Comparison of ENCODE assay signal across 1 cellular context in the genomic region with DNA sequence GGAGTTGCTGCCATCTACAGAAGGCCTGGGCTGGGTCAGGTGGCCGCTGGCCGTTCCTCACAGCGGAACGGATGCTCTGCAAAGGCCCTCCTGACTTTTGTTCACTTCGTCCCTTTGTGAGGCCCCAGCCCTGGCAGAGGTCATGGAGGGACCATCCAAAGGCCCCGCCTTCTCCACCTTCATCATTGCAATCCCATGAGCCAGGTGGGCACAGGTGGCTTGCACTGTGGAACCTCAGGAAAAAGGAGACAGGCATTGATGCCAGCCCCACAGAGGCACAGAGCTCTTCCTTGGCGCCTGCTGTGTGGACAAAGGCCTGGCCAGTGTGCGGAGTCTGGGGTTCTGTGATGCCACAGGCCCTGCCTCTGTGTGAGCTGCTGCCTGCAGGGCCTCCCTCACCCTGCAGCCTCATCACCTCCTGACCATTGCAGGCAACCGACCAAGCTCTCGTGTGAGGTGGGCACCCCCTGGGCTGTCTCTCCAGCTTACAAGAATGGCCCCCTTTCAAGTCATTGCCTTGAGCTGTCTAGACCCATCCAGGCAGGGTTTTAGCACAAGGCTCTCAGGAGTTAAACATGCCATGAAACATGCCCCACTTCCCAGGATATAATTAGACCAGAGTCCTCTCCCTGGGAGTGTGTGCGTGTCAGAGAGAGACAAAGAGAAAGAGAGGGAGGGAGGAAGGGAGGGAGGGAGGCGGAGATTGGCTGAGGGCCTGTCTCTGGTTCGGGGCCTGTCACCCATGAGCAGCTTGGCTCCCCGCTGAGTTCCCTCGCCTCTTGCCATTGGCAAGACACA.
TF ChIP-seq lines count a peak whose summit lies in the region.

No MANE protein-coding gene starts in this region.

TF ChIP-seq in HepG2, 621 proteins besides CTCF, POLR2A, EP300 and RAD21 (continued from another document and continues in another):
- TF ChIP-seq, protein P1, sequence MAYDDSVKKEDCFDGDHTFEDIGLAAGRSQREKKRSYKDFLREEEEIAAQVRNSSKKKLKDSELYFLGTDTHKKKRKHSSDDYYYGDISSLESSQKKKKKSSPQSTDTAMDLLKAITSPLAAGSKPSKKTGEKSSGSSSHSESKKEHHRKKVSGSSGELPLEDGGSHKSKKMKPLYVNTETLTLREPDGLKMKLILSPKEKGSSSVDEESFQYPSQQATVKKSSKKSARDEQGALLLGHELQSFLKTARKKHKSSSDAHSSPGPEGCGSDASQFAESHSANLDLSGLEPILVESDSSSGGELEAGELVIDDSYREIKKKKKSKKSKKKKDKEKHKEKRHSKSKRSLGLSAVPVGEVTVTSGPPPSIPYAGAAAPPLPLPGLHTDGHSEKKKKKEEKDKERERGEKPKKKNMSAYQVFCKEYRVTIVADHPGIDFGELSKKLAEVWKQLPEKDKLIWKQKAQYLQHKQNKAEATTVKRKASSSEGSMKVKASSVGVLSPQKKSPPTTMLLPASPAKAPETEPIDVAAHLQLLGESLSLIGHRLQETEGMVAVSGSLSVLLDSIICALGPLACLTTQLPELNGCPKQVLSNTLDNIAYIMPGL (CRISPR knock-in tag; IDR thresholded peaks at IDR 0.05; ENCODE audit: borderline replicate concordance in 1 of 2, low read depth in 1 of 2) = peak in 1 of 2 experiments; percentile 12; a peak in 2 of 4 replicates
- no peak for TF ChIP-seq SATB2 (CRISPR knock-in tag; IDR thresholded peaks at IDR 0.05)
- TF ChIP-seq, protein P2, sequence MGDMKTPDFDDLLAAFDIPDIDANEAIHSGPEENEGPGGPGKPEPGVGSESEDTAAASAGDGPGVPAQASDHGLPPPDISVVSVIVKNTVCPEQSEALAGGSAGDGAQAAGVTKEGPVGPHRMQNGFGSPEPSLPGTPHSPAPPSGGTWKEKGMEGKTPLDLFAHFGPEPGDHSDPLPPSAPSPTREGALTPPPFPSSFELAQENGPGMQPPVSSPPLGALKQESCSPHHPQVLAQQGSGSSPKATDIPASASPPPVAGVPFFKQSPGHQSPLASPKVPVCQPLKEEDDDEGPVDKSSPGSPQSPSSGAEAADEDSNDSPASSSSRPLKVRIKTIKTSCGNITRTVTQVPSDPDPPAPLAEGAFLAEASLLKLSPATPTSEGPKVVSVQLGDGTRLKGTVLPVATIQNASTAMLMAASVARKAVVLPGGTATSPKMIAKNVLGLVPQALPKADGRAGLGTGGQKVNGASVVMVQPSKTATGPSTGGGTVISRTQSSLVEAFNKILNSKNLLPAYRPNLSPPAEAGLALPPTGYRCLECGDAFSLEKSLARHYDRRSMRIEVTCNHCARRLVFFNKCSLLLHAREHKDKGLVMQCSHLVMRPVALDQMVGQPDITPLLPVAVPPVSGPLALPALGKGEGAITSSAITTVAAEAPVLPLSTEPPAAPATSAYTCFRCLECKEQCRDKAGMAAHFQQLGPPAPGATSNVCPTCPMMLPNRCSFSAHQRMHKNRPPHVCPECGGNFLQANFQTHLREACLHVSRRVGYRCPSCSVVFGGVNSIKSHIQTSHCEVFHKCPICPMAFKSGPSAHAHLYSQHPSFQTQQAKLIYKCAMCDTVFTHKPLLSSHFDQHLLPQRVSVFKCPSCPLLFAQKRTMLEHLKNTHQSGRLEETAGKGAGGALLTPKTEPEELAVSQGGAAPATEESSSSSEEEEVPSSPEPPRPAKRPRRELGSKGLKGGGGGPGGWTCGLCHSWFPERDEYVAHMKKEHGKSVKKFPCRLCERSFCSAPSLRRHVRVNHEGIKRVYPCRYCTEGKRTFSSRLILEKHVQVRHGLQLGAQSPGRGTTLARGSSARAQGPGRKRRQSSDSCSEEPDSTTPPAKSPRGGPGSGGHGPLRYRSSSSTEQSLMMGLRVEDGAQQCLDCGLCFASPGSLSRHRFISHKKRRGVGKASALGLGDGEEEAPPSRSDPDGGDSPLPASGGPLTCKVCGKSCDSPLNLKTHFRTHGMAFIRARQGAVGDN (CRISPR knock-in tag; IDR thresholded peaks at IDR 0.05) = peak; percentile 97
- peak; percentile 62 for TF ChIP-seq IRF2 (CRISPR knock-in tag; IDR thresholded peaks at IDR 0.05)
- TF ChIP-seq, protein P3, sequence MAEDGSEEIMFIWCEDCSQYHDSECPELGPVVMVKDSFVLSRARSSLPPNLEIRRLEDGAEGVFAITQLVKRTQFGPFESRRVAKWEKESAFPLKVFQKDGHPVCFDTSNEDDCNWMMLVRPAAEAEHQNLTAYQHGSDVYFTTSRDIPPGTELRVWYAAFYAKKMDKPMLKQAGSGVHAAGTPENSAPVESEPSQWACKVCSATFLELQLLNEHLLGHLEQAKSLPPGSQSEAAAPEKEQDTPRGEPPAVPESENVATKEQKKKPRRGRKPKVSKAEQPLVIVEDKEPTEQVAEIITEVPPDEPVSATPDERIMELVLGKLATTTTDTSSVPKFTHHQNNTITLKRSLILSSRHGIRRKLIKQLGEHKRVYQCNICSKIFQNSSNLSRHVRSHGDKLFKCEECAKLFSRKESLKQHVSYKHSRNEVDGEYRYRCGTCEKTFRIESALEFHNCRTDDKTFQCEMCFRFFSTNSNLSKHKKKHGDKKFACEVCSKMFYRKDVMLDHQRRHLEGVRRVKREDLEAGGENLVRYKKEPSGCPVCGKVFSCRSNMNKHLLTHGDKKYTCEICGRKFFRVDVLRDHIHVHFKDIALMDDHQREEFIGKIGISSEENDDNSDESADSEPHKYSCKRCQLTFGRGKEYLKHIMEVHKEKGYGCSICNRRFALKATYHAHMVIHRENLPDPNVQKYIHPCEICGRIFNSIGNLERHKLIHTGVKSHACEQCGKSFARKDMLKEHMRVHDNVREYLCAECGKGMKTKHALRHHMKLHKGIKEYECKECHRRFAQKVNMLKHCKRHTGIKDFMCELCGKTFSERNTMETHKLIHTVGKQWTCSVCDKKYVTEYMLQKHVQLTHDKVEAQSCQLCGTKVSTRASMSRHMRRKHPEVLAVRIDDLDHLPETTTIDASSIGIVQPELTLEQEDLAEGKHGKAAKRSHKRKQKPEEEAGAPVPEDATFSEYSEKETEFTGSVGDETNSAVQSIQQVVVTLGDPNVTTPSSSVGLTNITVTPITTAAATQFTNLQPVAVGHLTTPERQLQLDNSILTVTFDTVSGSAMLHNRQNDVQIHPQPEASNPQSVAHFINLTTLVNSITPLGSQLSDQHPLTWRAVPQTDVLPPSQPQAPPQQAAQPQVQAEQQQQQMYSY (CRISPR knock-in tag; IDR thresholded peaks at IDR 0.05) = peak; percentile 41; the same call in 1 of the 2 replicates
- TF ChIP-seq SOX5 (CRISPR knock-in tag; IDR thresholded peaks at IDR 0.05; ENCODE audit: borderline replicate concordance) = peak; percentile 53
- peak; percentile 50 for TF ChIP-seq ERF (CRISPR knock-in tag; IDR thresholded peaks at IDR 0.05)
- peak; percentile 54; the same call in 1 of the 2 replicates for TF ChIP-seq GFI1 (CRISPR knock-in tag; IDR thresholded peaks at IDR 0.05; ENCODE audit: borderline replicate concordance)
- TF ChIP-seq GATAD1 (CRISPR knock-in tag; IDR thresholded peaks at IDR 0.05) = no peak
- peak; percentile 28; the same call in 1 of the 2 replicates for TF ChIP-seq GATAD2A (CRISPR knock-in tag; IDR thresholded peaks at IDR 0.05)
- peak; percentile 79 for TF ChIP-seq ZNF567 (CRISPR knock-in tag; IDR thresholded peaks at IDR 0.05; ENCODE audit: borderline replicate concordance)
- no peak for TF ChIP-seq GPN1 (CRISPR knock-in tag; IDR thresholded peaks at IDR 0.05; ENCODE audit: borderline replicate concordance)
- TF ChIP-seq ZBTB7A (CRISPR knock-in tag; IDR thresholded peaks at IDR 0.05) = peak; percentile 87
- no peak for TF ChIP-seq KLF9 (CRISPR knock-in tag; IDR thresholded peaks at IDR 0.05; ENCODE audit: low read depth)
- no peak for TF ChIP-seq RARG (CRISPR knock-in tag; IDR thresholded peaks at IDR 0.05; ENCODE audit: low read depth)
- no peak for TF ChIP-seq FOSL2 (CRISPR knock-in tag; IDR thresholded peaks at IDR 0.05)
- no peak for TF ChIP-seq SOX6 (IDR thresholded peaks at IDR 0.05)
- peak; percentile 62; the same call in 1 of the 2 replicates for TF ChIP-seq SOX6 (CRISPR knock-in tag; IDR thresholded peaks at IDR 0.05)
- TF ChIP-seq MYNN (CRISPR knock-in tag; IDR thresholded peaks at IDR 0.05; ENCODE audit: low read depth) = peak; percentile 36; the same call in 1 of the 2 replicates
- no peak for TF ChIP-seq ZNF329 (CRISPR knock-in tag; IDR thresholded peaks at IDR 0.05; ENCODE audit: low read depth)
- TF ChIP-seq, protein P4, sequence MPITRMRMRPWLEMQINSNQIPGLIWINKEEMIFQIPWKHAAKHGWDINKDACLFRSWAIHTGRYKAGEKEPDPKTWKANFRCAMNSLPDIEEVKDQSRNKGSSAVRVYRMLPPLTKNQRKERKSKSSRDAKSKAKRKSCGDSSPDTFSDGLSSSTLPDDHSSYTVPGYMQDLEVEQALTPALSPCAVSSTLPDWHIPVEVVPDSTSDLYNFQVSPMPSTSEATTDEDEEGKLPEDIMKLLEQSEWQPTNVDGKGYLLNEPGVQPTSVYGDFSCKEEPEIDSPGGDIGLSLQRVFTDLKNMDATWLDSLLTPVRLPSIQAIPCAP (CRISPR knock-in tag; IDR thresholded peaks at IDR 0.05; ENCODE audit: low read depth) = peak; percentile 84; the same call in 1 of the 2 replicates
- TF ChIP-seq AGO2 (optimal IDR thresholded peaks at IDR 0.05; ENCODE audit: low read depth, low read length) = peak; percentile 25
- TF ChIP-seq ZNF510 (CRISPR knock-in tag; IDR thresholded peaks at IDR 0.05; ENCODE audit: low read depth) = peak; percentile 73; the same call in 1 of the 2 replicates
- TF ChIP-seq, protein P5, sequence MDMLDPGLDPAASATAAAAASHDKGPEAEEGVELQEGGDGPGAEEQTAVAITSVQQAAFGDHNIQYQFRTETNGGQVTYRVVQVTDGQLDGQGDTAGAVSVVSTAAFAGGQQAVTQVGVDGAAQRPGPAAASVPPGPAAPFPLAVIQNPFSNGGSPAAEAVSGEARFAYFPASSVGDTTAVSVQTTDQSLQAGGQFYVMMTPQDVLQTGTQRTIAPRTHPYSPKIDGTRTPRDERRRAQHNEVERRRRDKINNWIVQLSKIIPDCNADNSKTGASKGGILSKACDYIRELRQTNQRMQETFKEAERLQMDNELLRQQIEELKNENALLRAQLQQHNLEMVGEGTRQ (IDR thresholded peaks at IDR 0.05; ENCODE audit: low read depth, low read length) = no peak
- TF ChIP-seq, protein P5 (CRISPR knock-in tag; IDR thresholded peaks at IDR 0.05; ENCODE audit: borderline replicate concordance) = 0 out of 2 replicates have a peak, but pooled peaks have one; percentile 58
- TF ChIP-seq, protein P6, sequence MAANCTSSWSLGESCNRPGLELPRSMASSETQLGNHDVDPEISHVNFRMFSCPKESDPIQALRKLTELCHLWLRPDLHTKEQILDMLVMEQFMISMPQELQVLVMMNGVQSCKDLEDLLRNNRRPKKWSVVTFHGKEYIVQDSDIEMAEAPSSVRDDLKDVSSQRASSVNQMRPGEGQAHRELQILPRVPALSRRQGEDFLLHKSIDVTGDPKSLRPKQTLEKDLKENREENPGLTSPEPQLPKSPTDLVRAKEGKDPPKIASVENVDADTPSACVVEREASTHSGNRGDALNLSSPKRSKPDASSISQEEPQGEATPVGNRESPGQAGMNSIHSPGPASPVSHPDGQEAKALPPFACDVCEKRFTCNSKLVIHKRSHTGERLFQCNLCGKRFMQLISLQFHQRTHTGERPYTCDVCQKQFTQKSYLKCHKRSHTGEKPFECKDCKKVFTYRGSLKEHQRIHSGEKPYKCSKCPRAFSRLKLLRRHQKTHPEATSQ (CRISPR knock-in tag; IDR thresholded peaks at IDR 0.05; ENCODE audit: borderline replicate concordance) = 0 out of 2 replicates have a peak, but pooled peaks have one; percentile 25
- no peak for TF ChIP-seq CREB1 (IDR thresholded peaks at IDR 0.05)
- TF ChIP-seq CREB1 (CRISPR knock-in tag; IDR thresholded peaks at IDR 0.05) = no peak
- peak; percentile 73; the same call in 1 of the 2 replicates for TF ChIP-seq ZSCAN22 (CRISPR knock-in tag; IDR thresholded peaks at IDR 0.05)
- no peak for TF ChIP-seq MAFF (IDR thresholded peaks at IDR 0.05; ENCODE audit: low read depth, low read length)
- peak; percentile 75; the same call in 1 of the 2 replicates for TF ChIP-seq GZF1 (CRISPR knock-in tag; IDR thresholded peaks at IDR 0.05)
- TF ChIP-seq, protein P7, sequence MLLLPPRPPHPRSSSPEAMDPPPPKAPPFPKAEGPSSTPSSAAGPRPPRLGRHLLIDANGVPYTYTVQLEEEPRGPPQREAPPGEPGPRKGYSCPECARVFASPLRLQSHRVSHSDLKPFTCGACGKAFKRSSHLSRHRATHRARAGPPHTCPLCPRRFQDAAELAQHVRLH (CRISPR knock-in tag; IDR thresholded peaks at IDR 0.05; ENCODE audit: borderline replicate concordance, low read depth) = peak; percentile 17; the same call in 1 of the 2 replicates
- no peak for TF ChIP-seq STAT5B (CRISPR knock-in tag; IDR thresholded peaks at IDR 0.05)
- 0 out of 2 replicates have a peak, but pooled peaks have one; percentile 18 for TF ChIP-seq CBX5 (CRISPR knock-in tag; IDR thresholded peaks at IDR 0.05; ENCODE audit: borderline replicate concordance)
- peak; percentile 24; the same call in 1 of the 2 replicates for TF ChIP-seq PHF8 (CRISPR knock-in tag; IDR thresholded peaks at IDR 0.05)
- no peak for TF ChIP-seq CHCHD3 (CRISPR knock-in tag; IDR thresholded peaks at IDR 0.05)
- TF ChIP-seq, protein P8, sequence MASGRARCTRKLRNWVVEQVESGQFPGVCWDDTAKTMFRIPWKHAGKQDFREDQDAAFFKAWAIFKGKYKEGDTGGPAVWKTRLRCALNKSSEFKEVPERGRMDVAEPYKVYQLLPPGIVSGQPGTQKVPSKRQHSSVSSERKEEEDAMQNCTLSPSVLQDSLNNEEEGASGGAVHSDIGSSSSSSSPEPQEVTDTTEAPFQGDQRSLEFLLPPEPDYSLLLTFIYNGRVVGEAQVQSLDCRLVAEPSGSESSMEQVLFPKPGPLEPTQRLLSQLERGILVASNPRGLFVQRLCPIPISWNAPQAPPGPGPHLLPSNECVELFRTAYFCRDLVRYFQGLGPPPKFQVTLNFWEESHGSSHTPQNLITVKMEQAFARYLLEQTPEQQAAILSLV (CRISPR knock-in tag; IDR thresholded peaks at IDR 0.05; ENCODE audit: borderline replicate concordance) = peak; percentile 80
- TF ChIP-seq, protein P9, sequence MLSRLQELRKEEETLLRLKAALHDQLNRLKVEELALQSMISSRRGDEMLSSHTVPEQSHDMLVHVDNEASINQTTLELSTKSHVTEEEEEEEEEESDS (CRISPR knock-in tag; IDR thresholded peaks at IDR 0.05; ENCODE audit: borderline replicate concordance) = peak; percentile 79; the same call in 1 of the 2 replicates
- TF ChIP-seq, protein P10, sequence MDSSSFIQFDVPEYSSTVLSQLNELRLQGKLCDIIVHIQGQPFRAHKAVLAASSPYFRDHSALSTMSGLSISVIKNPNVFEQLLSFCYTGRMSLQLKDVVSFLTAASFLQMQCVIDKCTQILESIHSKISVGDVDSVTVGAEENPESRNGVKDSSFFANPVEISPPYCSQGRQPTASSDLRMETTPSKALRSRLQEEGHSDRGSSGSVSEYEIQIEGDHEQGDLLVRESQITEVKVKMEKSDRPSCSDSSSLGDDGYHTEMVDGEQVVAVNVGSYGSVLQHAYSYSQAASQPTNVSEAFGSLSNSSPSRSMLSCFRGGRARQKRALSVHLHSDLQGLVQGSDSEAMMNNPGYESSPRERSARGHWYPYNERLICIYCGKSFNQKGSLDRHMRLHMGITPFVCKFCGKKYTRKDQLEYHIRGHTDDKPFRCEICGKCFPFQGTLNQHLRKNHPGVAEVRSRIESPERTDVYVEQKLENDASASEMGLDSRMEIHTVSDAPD (CRISPR knock-in tag; IDR thresholded peaks at IDR 0.05) = peak; percentile 88; the same call in 1 of the 2 replicates
